In the genomic region with DNA sequence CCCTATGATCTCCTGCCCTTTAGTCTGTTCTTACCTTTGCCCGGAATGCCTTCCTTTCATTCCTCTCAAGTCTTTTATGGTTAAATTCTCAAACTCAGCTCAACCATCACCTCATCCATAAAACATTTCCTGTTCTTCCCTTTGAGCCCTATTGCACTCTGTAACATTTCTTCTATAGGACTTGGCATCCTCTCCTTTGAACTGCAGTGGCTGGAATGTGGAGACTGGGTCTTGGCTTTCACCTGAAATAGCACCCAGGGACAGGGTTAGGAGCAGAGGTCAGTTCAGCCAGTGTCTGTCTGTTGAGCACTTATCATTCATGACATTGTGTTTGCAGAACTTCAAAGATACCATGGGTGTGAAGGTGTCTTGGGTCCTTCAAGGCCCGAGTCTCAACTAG, we compare ENCODE assay signal across 16 cellular contexts. TPM values are rescaled to one million over a fixed set of nuclear protein-coding genes. Genes with fewer than 3 reads are reported as not detected.
DNase-seq lines count a peak whose midpoint lies in the region; ATAC-seq and TF ChIP-seq lines count a peak whose summit lies in the region.
"Had no signal": no experiment of that assay in that cellular context is flagged by ENCODE, and none has a peak within 500 bp of the region (broad histone marks: within the 10 kb centered on the region; RNA-seq: fewer than 3 reads in every experiment).

No MANE protein-coding gene starts in this region.

- no peaks in the 10 kb centered on the region; the same call in 1 of the 2 replicates for H3K36me3 ChIP-seq in Caco-2 (ENCODE audit: control insufficient read depth, insufficient read depth, low read length)
- H3K36me3 ChIP-seq in GM23338 (ENCODE audit: insufficient read depth) = no peaks in the 10 kb centered on the region
- H3K36me3 ChIP-seq: ascending aorta, neural progenitor cell, suprapubic skin had no signal

- no peak for TF ChIP-seq CTCF in Caco-2 (IDR thresholded peaks at IDR 0.05; ENCODE audit: insufficient read depth in 1 of 2, low read depth in 1 of 2, low read length in 1 of 2, severe bottlenecking in 1 of 2, unreplicated experiment in 1 of 2)
- TF ChIP-seq CTCF in GM23338 (conservative IDR thresholded peaks at IDR 0.05; ENCODE audit: low read depth in 2 of 2) = no peak

- H3K4me1 ChIP-seq in Caco-2 = peaks cover 68% of the 10 kb centered on the region
- peaks cover 74% of the 10 kb centered on the region for H3K4me1 ChIP-seq in GM23338 (ENCODE audit: insufficient read depth)
- H3K4me1 ChIP-seq: ascending aorta, neural progenitor cell had no signal

- CTCF ChIA-PET in Caco-2 (lab: Charles Lee) = no interaction called here

- no peaks in the 10 kb centered on the region for H3K27me3 ChIP-seq in Caco-2 (replicated peaks; ENCODE audit: control insufficient read depth, insufficient read depth, low read length)
- H3K27me3 ChIP-seq in GM23338 (ENCODE audit: insufficient read depth) = no peaks in the 10 kb centered on the region
- H3K27me3 ChIP-seq: ascending aorta, suprapubic skin had no signal

- 0 out of 2 replicates have a peak, but pooled peaks cover 2% of the 10 kb centered on the region for H3F3A ChIP-seq in GM23338 (replicated peaks; ENCODE audit: low read depth)

- no peaks in the 10 kb centered on the region for H3K9me2 ChIP-seq in GM23338 (ENCODE audit: insufficient read depth)

- no peak overlapping the region for H3K4me3 ChIP-seq in Caco-2 (ENCODE audit: low read depth, low read length)
- no peak overlapping the region for H3K4me3 ChIP-seq in GM23338
- H3K4me3 ChIP-seq: ascending aorta, neural progenitor cell, suprapubic skin had no signal

- no peak overlapping the region for H3K27ac ChIP-seq in GM23338 (ENCODE audit: low read depth)
- H3K27ac ChIP-seq: ascending aorta, neural progenitor cell, suprapubic skin had no signal

- peak overlapping the region; percentile 76 for H3K4me2 ChIP-seq in GM23338
- H3K4me2 ChIP-seq: neural progenitor cell had no signal

- ATAC-seq in GM23338 = peak; percentile 16
- ATAC-seq in HG02884 (IDR thresholded peaks at IDR 0.05; ENCODE audit: unreplicated experiment) = no peak
- ATAC-seq in HG02973 (IDR thresholded peaks at IDR 0.05; ENCODE audit: unreplicated experiment) = no peak
- ATAC-seq: left lobe of liver had no signal

- no peaks in the 10 kb centered on the region for H3K9me3 Mint-ChIP-seq in Caco-2 (ENCODE audit: unreplicated experiment)
- H3K9me3 Mint-ChIP-seq in GM23338 = peaks cover 12% of the 10 kb centered on the region; the same call in 2 of the 3 replicates
- H3K9me3 Mint-ChIP-seq in activated T-helper 2 cell treated with anti-CD3 and anti-CD28 coated beads, Interferon-gamma antibody, Interleukin-2, Interleukin-4, amounts not matched to agents 10 μg/mL and 5 μg/mL and 100 μg/mL, durations not matched to agents 14 hours and 24 hours and 36 hours = peaks cover 6% of the 10 kb centered on the region
- H3K9me3 Mint-ChIP-seq: neural progenitor cell had no signal

- H4K20me1 ChIP-seq in GM23338 (replicated peaks; ENCODE audit: insufficient read depth) = peaks cover 62% of the 10 kb centered on the region

- DNase-seq in Caco-2 (peak; percentile 83 to 88), GM23338 (ENCODE audit: low spot score) (peak; percentile 42), left kidney (ENCODE audit: low read depth, low spot score) (peak; percentile 50), NCI-H524 treated with DMSO at 0.1 percent for 48 hours (lab: John Stamatoyannopoulos, UW) (no peak)
- no peak for DNase-seq in activated T-helper 2 cell treated with anti-CD3 and anti-CD28 coated beads, Interferon-gamma antibody, Interleukin-2, Interleukin-4, amounts not matched to agents 10 μg/mL and 5 μg/mL and 100 μg/mL, durations not matched to agents 14 hours and 24 hours and 36 hours (ENCODE audit: low spot score)
- DNase-seq: activated CD8-positive, alpha-beta memory T cell treated with anti-CD3 and anti-CD28 coated beads, Interleukin-2, amount 50 U/mL, for 48 hours; COR-L47; effector CD8-positive, alpha-beta T cell; NCI-H1436 treated with DMSO at 0.1 percent for 48 hours; NCI-H524 had no signal

- no peak overlapping the region for H2AFZ ChIP-seq in GM23338
- H2AFZ ChIP-seq: neural progenitor cell had no signal

- H3K36me3 Mint-ChIP-seq in Caco-2 (ENCODE audit: insufficient read depth, unreplicated experiment) = peaks cover 15% of the 10 kb centered on the region
- H3K36me3 Mint-ChIP-seq in GM23338 (ENCODE audit: low read depth) = peaks cover 78% of the 10 kb centered on the region
- H3K36me3 Mint-ChIP-seq in activated T-helper 2 cell treated with anti-CD3 and anti-CD28 coated beads, Interferon-gamma antibody, Interleukin-2, Interleukin-4, amounts not matched to agents 10 μg/mL and 5 μg/mL and 100 μg/mL, durations not matched to agents 14 hours and 24 hours and 36 hours (ENCODE audit: low read depth) = peaks cover 56% of the 10 kb centered on the region
- H3K36me3 Mint-ChIP-seq: neural progenitor cell had no signal

- POLR2A ChIA-PET in Caco-2 (lab: Charles Lee) = no interaction called here

- no peaks in the 10 kb centered on the region for H3K27me3 Mint-ChIP-seq in Caco-2 (ENCODE audit: insufficient read depth, unreplicated experiment)
- H3K27me3 Mint-ChIP-seq in GM23338 (ENCODE audit: insufficient read depth, low read depth, poor library complexity) = peaks cover 15% of the 10 kb centered on the region
- no peaks in the 10 kb centered on the region for H3K27me3 Mint-ChIP-seq in activated T-helper 2 cell treated with anti-CD3 and anti-CD28 coated beads, Interferon-gamma antibody, Interleukin-2, Interleukin-4, amounts not matched to agents 10 μg/mL and 5 μg/mL and 100 μg/mL, durations not matched to agents 14 hours and 24 hours and 36 hours (ENCODE audit: low read depth)

- H3K79me2 ChIP-seq in GM23338 (replicated peaks; ENCODE audit: insufficient read depth) = peaks cover 100% of the 10 kb centered on the region

- intact Hi-C loops in Caco-2 (cut with micrococcal nuclease; ENCODE audit: unreplicated experiment) = loop anchor here (5.0 to 10.0 kb wide), 2 partner anchors 77 to 154 kb away; no protein-coding TSS in a partner anchor
- intact Hi-C loops in activated T-helper 2 cell treated with anti-CD3 and anti-CD28 coated beads, Interferon-gamma antibody, Interleukin-2, Interleukin-4, amounts not matched to agents 10 μg/mL and 5 μg/mL and 100 μg/mL, durations not matched to agents 14 hours and 24 hours and 36 hours (cut with micrococcal nuclease) = no loop called here

- H3K4me1 Mint-ChIP-seq in Caco-2 (ENCODE audit: low read depth, unreplicated experiment) (peaks cover 36% of the 10 kb centered on the region), GM23338 (peaks cover 68% of the 10 kb centered on the region)
- peaks cover 77% of the 10 kb centered on the region for H3K4me1 Mint-ChIP-seq in activated T-helper 2 cell treated with anti-CD3 and anti-CD28 coated beads, Interferon-gamma antibody, Interleukin-2, Interleukin-4, amounts not matched to agents 10 μg/mL and 5 μg/mL and 100 μg/mL, durations not matched to agents 14 hours and 24 hours and 36 hours (ENCODE audit: low read depth)

- H3K9me3 ChIP-seq in Caco-2 = no peaks in the 10 kb centered on the region
- H3K9me3 ChIP-seq: ascending aorta, suprapubic skin had no signal

- H3K4me3 Mint-ChIP-seq in Caco-2 (ENCODE audit: unreplicated experiment) (peak overlapping the region; percentile 53), GM23338 (peak overlapping the region; percentile 35; the same call in 2 of the 3 replicates)
- H3K4me3 Mint-ChIP-seq in activated T-helper 2 cell treated with anti-CD3 and anti-CD28 coated beads, Interferon-gamma antibody, Interleukin-2, Interleukin-4, amounts not matched to agents 10 μg/mL and 5 μg/mL and 100 μg/mL, durations not matched to agents 14 hours and 24 hours and 36 hours (ENCODE audit: low read depth) = no peak overlapping the region
- H3K4me3 Mint-ChIP-seq: neural progenitor cell had no signal

- no TSS peak for BruUV-seq in Caco-2 (replicated peaks; lab: Mats Ljungman, UMichigan)

- H3K27ac Mint-ChIP-seq in Caco-2 (ENCODE audit: unreplicated experiment) (peak overlapping the region; percentile 88), GM23338 (peak overlapping the region; percentile 40)
- peak overlapping the region; percentile 74 for H3K27ac Mint-ChIP-seq in activated T-helper 2 cell treated with anti-CD3 and anti-CD28 coated beads, Interferon-gamma antibody, Interleukin-2, Interleukin-4, amounts not matched to agents 10 μg/mL and 5 μg/mL and 100 μg/mL, durations not matched to agents 14 hours and 24 hours and 36 hours

TF ChIP-seq in GM23338, 12 proteins besides CTCF, POLR2A, EP300 and RAD21 (continues in another document):
- TF ChIP-seq EZH2phosphoT487 (IDR thresholded peaks at IDR 0.05; ENCODE audit: unreplicated experiment) (no peak), EZH2 (IDR thresholded peaks at IDR 0.05; ENCODE audit: low read depth, unreplicated experiment) (no peak), CREB1 (CRISPR knock-in tag; IDR thresholded peaks at IDR 0.05; ENCODE audit: low read depth) (no peak)

RNA-seq across cellular contexts. Expression of gene NFE2L3, which starts 7.2 kb away (rescaled TPM):
- total RNA-seq in Caco-2 (2022) = 38.4 and 39.2 TPM in 2 replicates
- 129 and 142 TPM in 2 replicates for total RNA-seq in GM23338 (2014; rRNA removed; shearing (Covaris generic))
- polyA plus RNA-seq in GM23338 (2016; fragmentation: Nextera tagmentation; extraction: Ambion mirVana) = 62.0 and 66.4 TPM in 2 replicates
- 42.3 and 44.6 TPM in 2 replicates for total RNA-seq in activated T-helper 2 cell treated with anti-CD3 and anti-CD28 coated beads, Interferon-gamma antibody, Interleukin-2, Interleukin-4, amounts not matched to agents 10 μg/mL and 5 μg/mL and 100 μg/mL, durations not matched to agents 14 hours and 24 hours and 36 hours

RNA-seq across cellular contexts. Expression of gene HNRNPA2B1, which starts 41.3 kb away (rescaled TPM):
- total RNA-seq in Caco-2 (2022) = 799 and 839 TPM in 2 replicates
- 598 and 602 TPM in 2 replicates for total RNA-seq in GM23338 (2014; rRNA removed; shearing (Covaris generic))
- 1,534 and 1,577 TPM in 2 replicates for polyA plus RNA-seq in GM23338 (2016; fragmentation: Nextera tagmentation; extraction: Ambion mirVana)
- 835 and 845 TPM in 2 replicates for total RNA-seq in activated T-helper 2 cell treated with anti-CD3 and anti-CD28 coated beads, Interferon-gamma antibody, Interleukin-2, Interleukin-4, amounts not matched to agents 10 μg/mL and 5 μg/mL and 100 μg/mL, durations not matched to agents 14 hours and 24 hours and 36 hours

RNA-seq across cellular contexts. Expression of gene CBX3, which starts 42.3 kb away (rescaled TPM):
- 215 and 226 TPM in 2 replicates for total RNA-seq in Caco-2 (2022)
- 249 and 272 TPM in 2 replicates for total RNA-seq in GM23338 (2014; rRNA removed; shearing (Covaris generic))
- 226 and 236 TPM in 2 replicates for polyA plus RNA-seq in GM23338 (2016; fragmentation: Nextera tagmentation; extraction: Ambion mirVana)
- 274 and 275 TPM in 2 replicates for total RNA-seq in activated T-helper 2 cell treated with anti-CD3 and anti-CD28 coated beads, Interferon-gamma antibody, Interleukin-2, Interleukin-4, amounts not matched to agents 10 μg/mL and 5 μg/mL and 100 μg/mL, durations not matched to agents 14 hours and 24 hours and 36 hours

Comparison
In these comparisons a context has a peak if more than half of its experiments do, and no peak if none do; other contexts are left out.
1. DNase-seq: peak in Caco-2 (2 of 2), GM23338 (single experiment) and left kidney (single experiment); none in activated T-helper 2 cell treated with anti-CD3 and anti-CD28 coated beads, Interferon-gamma antibody, Interleukin-2, Interleukin-4, amounts not matched to agents 10 μg/mL and 5 μg/mL and 100 μg/mL, durations not matched to agents 14 hours and 24 hours and 36 hours (single experiment) and NCI-H524 treated with DMSO at 0.1 percent for 48 hours (single experiment).
2. Peak in every context shown above with its lines, with median percentiles within 50 percentile points of each other: H3K27ac Mint-ChIP-seq.